In the genomic region with DNA sequence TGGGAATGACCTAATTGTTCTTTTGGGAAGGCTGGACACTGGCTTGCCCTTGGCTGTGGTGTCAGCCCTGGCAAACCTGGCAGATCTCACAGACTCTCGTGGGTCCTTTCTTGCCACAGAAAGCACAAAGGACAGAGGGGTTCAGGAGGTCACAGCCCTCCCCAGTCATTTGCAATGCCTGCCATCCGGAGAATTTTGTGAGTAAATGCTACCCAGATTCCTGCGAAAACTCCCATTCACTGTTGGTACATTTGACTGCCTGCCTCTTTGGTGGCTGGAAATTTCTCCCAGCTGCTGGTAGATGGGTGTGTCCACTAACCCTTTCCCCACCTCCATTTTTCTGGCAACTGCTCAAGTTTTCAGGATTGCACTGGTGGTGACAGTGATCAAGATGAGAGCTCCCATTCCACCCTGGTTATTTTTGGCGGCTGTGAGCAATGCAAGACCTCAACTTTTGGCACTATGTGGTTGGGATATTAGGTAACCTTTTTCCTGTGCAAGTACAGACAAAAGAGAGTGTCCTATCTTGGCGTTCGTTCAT, we compare ENCODE assay signal across 12 cellular contexts.
DNase-seq lines count a peak whose midpoint lies in the region; ATAC-seq and TF ChIP-seq lines count a peak whose summit lies in the region.
"Had no signal": no experiment of that assay in that cellular context is flagged by ENCODE, and none has a peak within 500 bp of the region (broad histone marks: within the 10 kb centered on the region; RNA-seq: fewer than 3 reads in every experiment).

No MANE protein-coding gene starts in this region.

- intact Hi-C loops in right lobe of liver (cut with DNase I), result no loop called here

- H3K4me3 Mint-ChIP-seq in effector memory CD8-positive, alpha-beta T cell, result no peak overlapping the region
- no peak overlapping the region for H3K4me3 Mint-ChIP-seq in stimulated activated naive CD8-positive, alpha-beta T cell treated with anti-CD3 and anti-CD28 coated beads, Interleukin-15, amount 100 ng/mL, for 72 hours

- no peak overlapping the region for H3K4me3 ChIP-seq in BE2C (ENCODE audit: low read depth, low read length)
- H3K4me3 ChIP-seq in right lobe of liver, result no peak overlapping the region

- no peak for TF ChIP-seq CTCF in BE2C (IDR thresholded peaks at IDR 0.05; ENCODE audit: low read depth, low read length)
- TF ChIP-seq CTCF in right lobe of liver (IDR thresholded peaks at IDR 0.05), result no peak

- DNase-seq in BE2C, result peak; percentile 16
- DNase-seq in NCI-H128 (lab: John Stamatoyannopoulos, UW; ENCODE audit: unreplicated experiment), result peak; percentile 5
- DNase-seq in cerebellar cortex (ENCODE audit: low spot score), result peak; percentile 60
- DNase-seq in right lobe of liver, result peak in 1 of 3 donors; percentile 56
- DNase-seq in HT-29 (ENCODE audit: low spot score), result no peak
- DNase-seq in effector memory CD8-positive, alpha-beta T cell, result no peak
- DNase-seq in stimulated activated naive CD8-positive, alpha-beta T cell treated with anti-CD3 and anti-CD28 coated beads, Interleukin-15, amount 100 ng/mL, for 72 hours, result no peak
- DNase-seq: activated T-cell treated with anti-CD3 and anti-CD28 coated beads, Interleukin-2, amount 50 U/mL, for 48 hours; Calu3; SHP77; stimulated activated naive CD4-positive, alpha-beta T cell had no signal

- H3K9me3 ChIP-seq in BE2C, result no peaks in the 10 kb centered on the region
- no peaks in the 10 kb centered on the region for H3K9me3 ChIP-seq in right lobe of liver

- peaks cover 0 to 1% of the 10 kb centered on the region in 2 donors for H3K9me3 Mint-ChIP-seq in effector memory CD8-positive, alpha-beta T cell
- H3K9me3 Mint-ChIP-seq in stimulated activated naive CD8-positive, alpha-beta T cell treated with anti-CD3 and anti-CD28 coated beads, Interleukin-15, amount 100 ng/mL, for 72 hours, result no peaks in the 10 kb centered on the region

- H3K36me3 Mint-ChIP-seq in effector memory CD8-positive, alpha-beta T cell (ENCODE audit: insufficient read depth), result peaks cover 3% of the 10 kb centered on the region

- H3K4me1 ChIP-seq in BE2C (no peaks in the 10 kb centered on the region), right lobe of liver (peaks cover 0 to 21% (median 7%) of the 10 kb centered on the region in 4 donors)

- peaks cover 0 to 1% of the 10 kb centered on the region in 2 donors for H3K4me1 Mint-ChIP-seq in effector memory CD8-positive, alpha-beta T cell (ENCODE audit: low read depth in 2 of 2)
- no peaks in the 10 kb centered on the region for H3K4me1 Mint-ChIP-seq in stimulated activated naive CD8-positive, alpha-beta T cell treated with anti-CD3 and anti-CD28 coated beads, Interleukin-15, amount 100 ng/mL, for 72 hours

- H3K27me3 Mint-ChIP-seq in effector memory CD8-positive, alpha-beta T cell, result peaks cover 12 to 18% of the 10 kb centered on the region in 2 donors
- H3K27me3 Mint-ChIP-seq in stimulated activated naive CD8-positive, alpha-beta T cell treated with anti-CD3 and anti-CD28 coated beads, Interleukin-15, amount 100 ng/mL, for 72 hours, result peaks cover 27% of the 10 kb centered on the region

- TF ChIP-seq POLR2A in right lobe of liver (IDR thresholded peaks at IDR 0.05), result no peak

- H3K27me3 ChIP-seq in BE2C (no peaks in the 10 kb centered on the region), right lobe of liver (no peaks in the 10 kb centered on the region)

- peak; percentile 44 to 74 (median 56) for ATAC-seq in right lobe of liver
- no peak for ATAC-seq in GM18870 (IDR thresholded peaks at IDR 0.05; ENCODE audit: unreplicated experiment)
- no peak for ATAC-seq in effector memory CD8-positive, alpha-beta T cell (replicated peaks)
- ATAC-seq in stimulated activated naive CD8-positive, alpha-beta T cell treated with anti-CD3 and anti-CD28 coated beads, Interleukin-15, amount 100 ng/mL, for 72 hours, result no peak

- H3K36me3 ChIP-seq in BE2C (no peaks in the 10 kb centered on the region), right lobe of liver (no peaks in the 10 kb centered on the region)

- no peak overlapping the region for H3K27ac Mint-ChIP-seq in effector memory CD8-positive, alpha-beta T cell
- H3K27ac Mint-ChIP-seq in stimulated activated naive CD8-positive, alpha-beta T cell treated with anti-CD3 and anti-CD28 coated beads, Interleukin-15, amount 100 ng/mL, for 72 hours, result no peak overlapping the region

- WGBS in right lobe of liver (ENCODE audit: insufficient coverage, low coverage, low lambda C conversion rate, missing lambda C conversion rate), result 28% methylated on average over 6 of the region's 6 CpGs

- no peak overlapping the region for H3K27ac ChIP-seq in right lobe of liver

Comparison
In these comparisons a context has a peak if more than half of its experiments do, and no peak if none do; other contexts are left out.
1. DNase-seq: peak in BE2C (single experiment), NCI-H128 (single experiment) and cerebellar cortex (single experiment); none in HT-29 (single experiment), effector memory CD8-positive, alpha-beta T cell (0 of 3) and stimulated activated naive CD8-positive, alpha-beta T cell treated with anti-CD3 and anti-CD28 coated beads, Interleukin-15, amount 100 ng/mL, for 72 hours (0 of 2).
2. ATAC-seq: peak in right lobe of liver (4 of 4); none in GM18870 (single experiment), effector memory CD8-positive, alpha-beta T cell (single experiment) and stimulated activated naive CD8-positive, alpha-beta T cell treated with anti-CD3 and anti-CD28 coated beads, Interleukin-15, amount 100 ng/mL, for 72 hours (single experiment).